8 cellular contexts compared by ENCODE assay signal in the genomic region with DNA sequence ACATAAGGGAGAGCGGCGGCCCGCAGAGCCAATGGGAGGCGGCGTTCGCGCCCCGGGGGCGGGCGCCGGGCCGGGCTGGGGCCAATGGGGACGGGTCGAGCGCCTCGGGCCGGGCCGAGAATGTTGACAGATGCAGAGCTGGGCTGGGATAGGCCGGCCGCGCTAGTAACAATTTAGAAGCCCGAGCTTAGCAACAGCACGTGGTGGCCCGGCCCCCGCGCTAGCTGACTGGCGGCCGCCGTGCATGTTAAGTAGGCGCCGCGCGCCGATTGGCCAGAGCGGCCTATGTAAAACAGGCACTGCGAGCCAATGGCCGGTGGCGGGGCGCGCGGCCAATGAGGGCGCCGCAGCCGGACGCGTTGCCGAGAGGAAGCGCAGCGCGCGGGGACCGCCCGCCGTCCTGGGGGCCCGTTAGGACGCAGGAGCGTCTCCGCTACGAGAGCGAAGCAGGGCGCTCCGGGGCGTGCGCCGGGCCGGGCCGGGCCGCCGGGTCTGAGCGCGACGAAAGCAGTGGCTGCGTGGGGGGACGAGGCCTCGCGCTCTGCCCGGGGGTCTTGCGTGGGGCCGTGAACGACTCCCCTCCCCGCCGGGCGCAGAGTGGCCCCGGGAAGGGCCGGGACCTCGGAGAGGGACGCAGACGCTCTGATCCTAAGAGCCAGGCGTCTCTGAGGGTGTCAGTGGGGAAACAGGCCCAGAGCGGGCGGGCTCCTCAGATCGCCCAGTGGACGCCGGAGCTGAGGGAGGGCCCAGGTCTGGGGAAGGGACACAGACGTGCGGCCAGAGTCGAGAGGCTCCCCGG. TPM values are rescaled to one million over a fixed set of nuclear protein-coding genes. Genes with fewer than 3 reads are reported as not detected.
A peak's percentile ranks its signal among the peaks of the same experiment; 100 is the strongest.
DNase-seq lines count a peak whose midpoint lies in the region; ATAC-seq, FAIRE-seq and TF ChIP-seq lines count a peak whose summit lies in the region.

No MANE protein-coding gene starts in this region.

- H3K9ac ChIP-seq in keratinocyte (ENCODE audit: control insufficient read depth, extremely low read depth, insufficient read depth, low read length), result peak overlapping the region; percentile 67

- H3K27ac ChIP-seq in keratinocyte (ENCODE audit: control insufficient read depth, insufficient read depth, low read length), result no peak overlapping the region

- peak overlapping the region; percentile 87 for H3K4me2 ChIP-seq in keratinocyte (ENCODE audit: control insufficient read depth, extremely low read depth, insufficient read depth, low read depth, low read length)

- peaks cover 5% of the 10 kb centered on the region for H4K20me1 ChIP-seq in keratinocyte (ENCODE audit: control insufficient read depth, extremely low read depth, insufficient read depth, low read length)

- ATAC-seq in HG03432 (IDR thresholded peaks at IDR 0.05; ENCODE audit: unreplicated experiment), result peak; percentile 88

- H3K4me1 ChIP-seq in keratinocyte (ENCODE audit: control insufficient read depth, extremely low read depth, insufficient read depth, low read length), result peaks cover 10% of the 10 kb centered on the region

- peak; percentile 68 for FAIRE-seq in keratinocyte (lab: Jason Lieb, UNC)

- peaks cover 10% of the 10 kb centered on the region for H3K79me2 ChIP-seq in keratinocyte (ENCODE audit: control insufficient read depth, insufficient read depth, low read length)

- H3K9me1 ChIP-seq in keratinocyte (ENCODE audit: control insufficient read depth, extremely low read depth, insufficient read depth, low read length), result no peaks in the 10 kb centered on the region

- H2AFZ ChIP-seq in keratinocyte (ENCODE audit: control insufficient read depth, low read length), result peak overlapping the region; percentile 78

- H3K27me3 ChIP-seq in keratinocyte (ENCODE audit: control insufficient read depth, extremely low read depth, insufficient read depth, low read length), result no peaks in the 10 kb centered on the region

- H3K4me3 ChIP-seq in keratinocyte (ENCODE audit: control insufficient read depth in 2 of 3, extremely low read depth in 1 of 3, insufficient read depth in 2 of 3, low read depth in 1 of 3, low read length in 3 of 3), result peak overlapping the region; percentile 66 to 91 (median 69)

- peak; percentile 89 for TF ChIP-seq POLR2A in GM19193 (IDR thresholded peaks at IDR 0.05; ENCODE audit: extremely low read depth, insufficient read depth, insufficient read length)

- TF ChIP-seq CTCF in keratinocyte (optimal IDR thresholded peaks at IDR 0.05 in 1 of 3, IDR thresholded peaks at IDR 0.05 in 1 of 3, conservative IDR thresholded peaks at IDR 0.05 in 1 of 3; ENCODE audit: extremely low read depth in 1 of 3, insufficient read depth in 2 of 3, low read length in 3 of 3), result no peak

- dilution Hi-C loops in keratinocyte (cut with MboI; ENCODE audit: extremely low pct_ligation_motif_present, low sequenced_read_pairs), result no loop called here

- H3K9me3 ChIP-seq in keratinocyte (ENCODE audit: control insufficient read depth, low read depth, low read length), result no peaks in the 10 kb centered on the region

- H3K36me3 ChIP-seq in keratinocyte (ENCODE audit: control insufficient read depth in 2 of 2, extremely low read depth in 1 of 2, insufficient read depth in 2 of 2, low read length in 2 of 2), result peaks cover 0 to 2% of the 10 kb centered on the region in 2 experiments

- DNase-seq in Ammon's horn (ENCODE audit: low spot score) (peak; percentile 100), NCI-H460 (ENCODE audit: extremely low read depth, low read depth) (peak; percentile 97), cerebellum (ENCODE audit: low spot score) (peak; percentile 98), keratinocyte (ENCODE audit: low read depth, low spot score) (peak; percentile 94)
- peak; percentile 97 for DNase-seq in activated CD4-positive, alpha-beta T cell treated with anti-CD3 and anti-CD28 coated beads for 1 hour
- peak; percentile 93 to 97 (median 96) for DNase-seq in stimulated activated CD4-positive, alpha-beta T cell treated with anti-CD3 and anti-CD28 coated beads, Interleukin-12 subunit alpha, Interleukin-12 subunit beta, amount 100 ng/mL, for 48 hours (ENCODE audit: low read depth in 2 of 3, low spot score in 1 of 3)

RNA-seq across cellular contexts. Expression of a gene that starts 0.4 kb away (rescaled TPM):
- total RNA-seq in NCI-H460 (2014; rRNA removed; shearing (Covaris generic)), result 8.6 and 12.8 TPM in 2 replicates
- polyA plus RNA-seq in NCI-H460 (2014; cell fraction: nucleus; rRNA removed), result 15.7 and 19.3 TPM in 2 replicates
- 28.9 TPM for total RNA-seq in cerebellum
- 21.1 to 43.6 TPM (median 26.0 TPM) in 3 replicates for polyA plus RNA-seq in keratinocyte
- 64.0 TPM for polyA plus RNA-seq in keratinocyte (2011; ENCODE audit: low read depth)
- polyA plus RNA-seq in keratinocyte (2011; cell fraction: cytosol; rRNA removed), result 18.7 and 37.2 TPM in 2 replicates
- 34.3 and 42.2 TPM in 2 replicates for polyA plus RNA-seq in keratinocyte (2011; cell fraction: nucleus; rRNA removed)
- polyA plus RNA-seq in keratinocyte (2012; ENCODE audit: low replicate concordance), result 16.2 and 29.4 TPM in 2 replicates
- polyA minus RNA-seq in keratinocyte, result 22.8 to 33.1 TPM (median 31.4 TPM) in 3 replicates
- 61.6 TPM for polyA minus RNA-seq in keratinocyte (2011; cell fraction: cytosol; rRNA and poly(A)+ RNA removed)
- polyA minus RNA-seq in keratinocyte (2011; cell fraction: nucleus; rRNA and poly(A)+ RNA removed), result 25.3 and 26.9 TPM in 2 replicates

RNA-seq across cellular contexts. Expression of a gene that starts 20.4 kb away (rescaled TPM):
- total RNA-seq in NCI-H460 (2014; rRNA removed; shearing (Covaris generic)), result 11.9 and 12.3 TPM in 2 replicates
- polyA plus RNA-seq in NCI-H460 (2014; cell fraction: nucleus; rRNA removed), result 17.4 and 43.3 TPM in 2 replicates
- total RNA-seq in cerebellum, result 29.9 TPM
- 4.8 to 11.1 TPM (median 6.0 TPM) in 3 replicates for polyA plus RNA-seq in keratinocyte
- polyA plus RNA-seq in keratinocyte (2011; ENCODE audit: low read depth), result 8.7 TPM
- polyA plus RNA-seq in keratinocyte (2011; cell fraction: cytosol; rRNA removed), result 3.1 and 5.6 TPM in 2 replicates
- 9.3 and 15.5 TPM in 2 replicates for polyA plus RNA-seq in keratinocyte (2011; cell fraction: nucleus; rRNA removed)
- 6.8 and 8.1 TPM in 2 replicates for polyA plus RNA-seq in keratinocyte (2012; ENCODE audit: low replicate concordance)
- 1.5 to 3.2 TPM (median 1.9 TPM) in 3 replicates for polyA minus RNA-seq in keratinocyte
- polyA minus RNA-seq in keratinocyte (2011; cell fraction: cytosol; rRNA and poly(A)+ RNA removed), result 6.9 TPM
- polyA minus RNA-seq in keratinocyte (2011; cell fraction: nucleus; rRNA and poly(A)+ RNA removed), result 3.7 and 9.0 TPM in 2 replicates

RNA-seq across cellular contexts. Expression of a gene that starts 20.4 kb away (rescaled TPM):
- total RNA-seq in NCI-H460 (2014; rRNA removed; shearing (Covaris generic)), result 0.50 and 0.75 TPM in 2 replicates
- polyA plus RNA-seq in NCI-H460 (2014; cell fraction: nucleus; rRNA removed), result 0.16 and 3.2 TPM in 2 replicates
- total RNA-seq in cerebellum, result 4.5 TPM
- polyA plus RNA-seq in keratinocyte, result 0.45 to 1.4 TPM (median 1.3 TPM) in 3 replicates
- polyA plus RNA-seq in keratinocyte (2011; ENCODE audit: low read depth), result 1.2 TPM
- polyA plus RNA-seq in keratinocyte (2011; cell fraction: cytosol; rRNA removed), result 0.75 and 0.78 TPM in 2 replicates
- polyA plus RNA-seq in keratinocyte (2011; cell fraction: nucleus; rRNA removed), result 3.4 and 5.8 TPM in 2 replicates
- polyA plus RNA-seq in keratinocyte (2012; ENCODE audit: low replicate concordance), result 0.29 and 1.4 TPM in 2 replicates
- 0.52 to 3.6 TPM (median 3.2 TPM) in 3 replicates for polyA minus RNA-seq in keratinocyte
- not detected for polyA minus RNA-seq in keratinocyte (2011; cell fraction: cytosol; rRNA and poly(A)+ RNA removed)
- 3.3 and 4.3 TPM in 2 replicates for polyA minus RNA-seq in keratinocyte (2011; cell fraction: nucleus; rRNA and poly(A)+ RNA removed)
